In genomic region chr5:175281714-175282113, GRCh38 we compare ENCODE assay signal across 17 cellular contexts.
A peak's percentile ranks its signal among the peaks of the same experiment; 100 is the strongest.
DNase-seq lines count a peak whose midpoint lies in the region; ATAC-seq, FAIRE-seq and TF ChIP-seq lines count a peak whose summit lies in the region.
"Had no signal": no experiment of that assay in that cellular context is flagged by ENCODE, and none has a peak within 500 bp of the region (broad histone marks: within the 10 kb centered on the region; RNA-seq: fewer than 3 reads in every experiment).

No MANE protein-coding gene starts in this region.

- intact Hi-C loops in GM12878 (cut with micrococcal nuclease; ENCODE audit: unreplicated experiment) (no loop called here), lower lobe of right lung (cut with DNase I) (no loop called here)

- no peaks in the 10 kb centered on the region for H3F3A ChIP-seq in smooth muscle cell (ENCODE audit: low read depth)

- in situ Hi-C loops in GM12878 (cut with MboI), result no loop called here

- ATAC-seq in GM18861 (IDR thresholded peaks at IDR 0.05; ENCODE audit: unreplicated experiment) (peak; percentile 40), GM21447 (IDR thresholded peaks at IDR 0.05; ENCODE audit: unreplicated experiment) (peak; percentile 66), HG03175 (IDR thresholded peaks at IDR 0.05; ENCODE audit: unreplicated experiment) (peak; percentile 76), GM12878 (peak; percentile 63), lower lobe of right lung (no peak)

- H3K4me3 ChIP-seq in GM12878, result no peak overlapping the region
- no peak overlapping the region for H3K4me3 ChIP-seq in smooth muscle cell
- no peak overlapping the region for H3K4me3 ChIP-seq in lower lobe of right lung

- TF ChIP-seq POLR2A in GM12878 (IDR thresholded peaks at IDR 0.05; ENCODE audit: low read depth, low read length), result no peak

- H3K4me2 ChIP-seq in GM12878 (ENCODE audit: control insufficient read depth, insufficient read depth) (no peak overlapping the region), smooth muscle cell (no peak overlapping the region)

- RAD21 ChIA-PET in GM12878 (lab: Charles Lee; ENCODE audit: unreplicated experiment), result no interaction called here

- no peaks in the 10 kb centered on the region for H3K9me3 ChIP-seq in GM12878 (replicated peaks; ENCODE audit: control insufficient read depth, insufficient read depth, low read length)
- no peaks in the 10 kb centered on the region for H3K9me3 ChIP-seq in smooth muscle cell (replicated peaks; ENCODE audit: low read depth)
- H3K9me3 ChIP-seq in lower lobe of right lung, result no peaks in the 10 kb centered on the region

- TF ChIP-seq CTCF in GM12878 (IDR thresholded peaks at IDR 0.05 in 2 of 3, conservative IDR thresholded peaks at IDR 0.05 in 1 of 3; ENCODE audit: control insufficient read depth in 2 of 3, extremely low read depth in 1 of 3, insufficient read depth in 1 of 3, low read depth in 3 of 3, low read length in 3 of 3) (no peak), smooth muscle cell (IDR thresholded peaks at IDR 0.05; ENCODE audit: borderline replicate concordance, insufficient read depth, poor library complexity, severe bottlenecking) (no peak), lower lobe of right lung (IDR thresholded peaks at IDR 0.05) (no peak)

- BruUV-seq in GM12878 (replicated peaks; lab: Mats Ljungman, UMichigan), result no TSS peak

- H3K79me2 ChIP-seq in GM12878 (ENCODE audit: control insufficient read depth, insufficient read depth, low read length) (no peaks in the 10 kb centered on the region), smooth muscle cell (ENCODE audit: low read depth) (no peaks in the 10 kb centered on the region)

- DNase-seq in GM12878 (ENCODE audit: low read depth, low spot score), result no peak
- no peak for DNase-seq in urothelium cell line (ENCODE audit: low spot score)
- DNase-seq in NCI-H524 (lab: John Stamatoyannopoulos, UW), result no peak
- DNase-seq in smooth muscle cell (lab: John Stamatoyannopoulos, UW; ENCODE audit: unreplicated experiment), result no peak
- DNase-seq in lower lobe of right lung, result no peak
- DNase-seq: AML-193, HCEC 1CT, Kasumi-1, NCI-H1417, NCI-H1930, NCI-H2171, NCI-H82, SIG-M5 had no signal

- H3K9ac ChIP-seq in GM12878 (ENCODE audit: control insufficient read depth, insufficient read depth, low read length) (no peak overlapping the region), smooth muscle cell (ENCODE audit: low read depth) (no peak overlapping the region)

- H3K27ac ChIP-seq in GM12878 (ENCODE audit: control insufficient read depth, insufficient read depth), result no peak overlapping the region
- no peak overlapping the region for H3K27ac ChIP-seq in smooth muscle cell (ENCODE audit: low read depth)
- no peak overlapping the region for H3K27ac ChIP-seq in lower lobe of right lung

- H4K20me1 ChIP-seq in GM12878 (ENCODE audit: control insufficient read depth, insufficient read depth) (no peaks in the 10 kb centered on the region), smooth muscle cell (ENCODE audit: low read depth) (no peaks in the 10 kb centered on the region)

- no peak overlapping the region for H2AFZ ChIP-seq in GM12878 (ENCODE audit: control insufficient read depth, low read depth, low read length)
- no peak overlapping the region for H2AFZ ChIP-seq in smooth muscle cell (ENCODE audit: low read depth)

- H3K4me1 ChIP-seq in GM12878 (ENCODE audit: control insufficient read depth, insufficient read depth, low read length) (no peaks in the 10 kb centered on the region), smooth muscle cell (ENCODE audit: low read depth) (peaks cover 3% of the 10 kb centered on the region), lower lobe of right lung (no peaks in the 10 kb centered on the region)

- CTCF ChIA-PET in GM12878 (lab: Yijun Ruan, JAX), result no interaction called here

- no peak for FAIRE-seq in GM12878 (lab: Jason Lieb, UNC)
- FAIRE-seq in urothelium cell line (lab: Jason Lieb, UNC), result no peak
- FAIRE-seq: RCC 7860 had no signal

- no peak for TF ChIP-seq RAD21 in GM12878 (IDR thresholded peaks at IDR 0.05; ENCODE audit: insufficient read depth, low read depth, low read length)

- H3K27me3 ChIP-seq in GM12878 (replicated peaks in 1 of 2; ENCODE audit: control insufficient read depth in 2 of 2, insufficient read depth in 2 of 2, low read length in 1 of 2), result no peaks in the 10 kb centered on the region
- no peaks in the 10 kb centered on the region for H3K27me3 ChIP-seq in smooth muscle cell (ENCODE audit: low read depth)
- no peaks in the 10 kb centered on the region for H3K27me3 ChIP-seq in lower lobe of right lung (ENCODE audit: low read depth)

- POLR2A ChIA-PET in GM12878 (lab: Charles Lee), result no interaction called here

- 4% methylated on average over 2 of the region's 2 CpGs for WGBS in GM12878 (ENCODE audit: insufficient coverage, insufficient replicate concordance, low lambda C conversion rate, missing lambda C conversion rate)
- WGBS in smooth muscle cell (ENCODE audit: low lambda C conversion rate), result 88% methylated on average over 2 of the region's 2 CpGs

- H3K36me3 ChIP-seq in GM12878 (ENCODE audit: control insufficient read depth in 2 of 2, insufficient read depth in 2 of 2, low read length in 1 of 2), result no peaks in the 10 kb centered on the region
- H3K36me3 ChIP-seq in smooth muscle cell (ENCODE audit: low read depth), result no peaks in the 10 kb centered on the region
- no peaks in the 10 kb centered on the region for H3K36me3 ChIP-seq in lower lobe of right lung

- no peak for TF ChIP-seq EP300 in GM12878 (IDR thresholded peaks at IDR 0.05; ENCODE audit: borderline replicate concordance in 1 of 2, control insufficient read depth in 1 of 2, low read depth in 2 of 2, low read length in 2 of 2)

- SMC1A ChIA-PET in GM12878 (lab: Charles Lee; ENCODE audit: uncharacterized antibody, unreplicated experiment), result no interaction called here

TF ChIP-seq in GM12878, 131 proteins besides CTCF, POLR2A, EP300 and RAD21:
- TF ChIP-seq, protein P1, sequence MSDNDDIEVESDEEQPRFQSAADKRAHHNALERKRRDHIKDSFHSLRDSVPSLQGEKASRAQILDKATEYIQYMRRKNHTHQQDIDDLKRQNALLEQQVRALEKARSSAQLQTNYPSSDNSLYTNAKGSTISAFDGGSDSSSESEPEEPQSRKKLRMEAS (IDR thresholded peaks at IDR 0.05; ENCODE audit: low read depth, low read length), result no peak
- peak; percentile 84 for TF ChIP-seq SPI1 (IDR thresholded peaks at IDR 0.05; ENCODE audit: borderline replicate concordance, insufficient read depth, low read depth, low read length)

Comparison
In these comparisons a context has a peak if more than half of its experiments do, and no peak if none do; other contexts are left out.
1. ATAC-seq: peak in GM18861 (single experiment), GM21447 (single experiment), HG03175 (single experiment) and GM12878 (single experiment); none in lower lobe of right lung (0 of 2).